ENCODE assay signal across 20 cellular contexts in genomic region chr2:198141726-198142125, GRCh38.
"Had no signal": no experiment of that assay in that cellular context is flagged by ENCODE, and none has a peak within 500 bp of the region (broad histone marks: within the 10 kb centered on the region; RNA-seq: fewer than 3 reads in every experiment).

No MANE protein-coding gene starts in this region.

- H3K9me3 ChIP-seq: mucosa of descending colon, right lobe of liver, stomach, thoracic aorta, tibial nerve, upper lobe of left lung had no signal

- H3K36me3 ChIP-seq: neural progenitor cell, right lobe of liver, thoracic aorta, tibial nerve, upper lobe of left lung had no signal

- H3K27ac ChIP-seq: neural progenitor cell, parathyroid adenoma, right lobe of liver, stomach, thoracic aorta, tibial nerve, upper lobe of left lung had no signal

- H2AFZ ChIP-seq: neural progenitor cell, parathyroid adenoma had no signal

- H3K4me3 ChIP-seq: lung, mucosa of descending colon, neural progenitor cell, right lobe of liver, stomach, thoracic aorta, tibial nerve, upper lobe of left lung had no signal

- DNase-seq: cerebellar nuclear complex; cortex of kidney; effector CD4-positive, alpha-beta T cell; mucosa of descending colon; naive thymus-derived CD4-positive, alpha-beta T cell; right lobe of liver; stimulated activated CD4-positive, alpha-beta T cell treated with anti-CD3 and anti-CD28 coated beads, Interleukin-2, amount 100 ng/mL, for 24 hours; stimulated activated CD4-positive, alpha-beta T cell treated with anti-CD3 and anti-CD28 coated beads, Interleukin-4, amount 100 ng/mL, for 24 hours; stimulated activated naive CD4-positive, alpha-beta T cell treated with Interleukin-2 at 50 U/mL for 16 hours; stomach; upper lobe of left lung had no signal

- H3K4me1 ChIP-seq: right lobe of liver, stomach, tibial nerve, upper lobe of left lung had no signal

- ATAC-seq: mucosa of descending colon; naive thymus-derived CD4-positive, alpha-beta T cell; right lobe of liver; stimulated activated effector memory CD8-positive, alpha-beta T cell treated with anti-CD3 and anti-CD28 coated beads, Interleukin-12 subunit alpha, Interleukin-12 subunit beta, amount 100 ng/mL, for 72 hours had no signal

- H3K27me3 ChIP-seq: neural progenitor cell, right lobe of liver, stomach, tibial nerve, upper lobe of left lung had no signal

- FAIRE-seq: frontal cortex, keratinocyte, urothelium cell line had no signal

- H3K4me2 ChIP-seq: neural progenitor cell had no signal

- H3K79me2 ChIP-seq: parathyroid adenoma had no signal

- H3K9ac ChIP-seq: neural progenitor cell, parathyroid adenoma had no signal
